ENCODE assay signal across 1 cellular context in genomic region chr6:146984251-146984924, GRCh38.
TF ChIP-seq lines count a peak whose summit lies in the region.

No MANE protein-coding gene starts in this region.

TF ChIP-seq in HepG2, 621 proteins besides CTCF, POLR2A, EP300 and RAD21 (continued from another document):
- no peak for TF ChIP-seq MXI1 (IDR thresholded peaks at IDR 0.05; ENCODE audit: borderline replicate concordance, low read depth, low read length)
- no peak for TF ChIP-seq BORCS8-MEF2B (CRISPR knock-in tag; IDR thresholded peaks at IDR 0.05)
- TF ChIP-seq HOXD1 (CRISPR knock-in tag; IDR thresholded peaks at IDR 0.05), result no peak
- no peak for TF ChIP-seq UBTF (CRISPR knock-in tag; IDR thresholded peaks at IDR 0.05)
- no peak for TF ChIP-seq ZNF34 (CRISPR knock-in tag; IDR thresholded peaks at IDR 0.05; ENCODE audit: borderline replicate concordance)
- TF ChIP-seq ZC3H4 (CRISPR knock-in tag; IDR thresholded peaks at IDR 0.05; ENCODE audit: borderline replicate concordance), result 0 out of 2 replicates have a peak, but pooled peaks have one; percentile 50
- no peak for TF ChIP-seq HNRNPLL (IDR thresholded peaks at IDR 0.05; ENCODE audit: low read depth, low read length, poor library complexity, severe bottlenecking)
- no peak for TF ChIP-seq RBAK (CRISPR knock-in tag; IDR thresholded peaks at IDR 0.05)
